ENCODE assay signal across 17 cellular contexts in the genomic region with DNA sequence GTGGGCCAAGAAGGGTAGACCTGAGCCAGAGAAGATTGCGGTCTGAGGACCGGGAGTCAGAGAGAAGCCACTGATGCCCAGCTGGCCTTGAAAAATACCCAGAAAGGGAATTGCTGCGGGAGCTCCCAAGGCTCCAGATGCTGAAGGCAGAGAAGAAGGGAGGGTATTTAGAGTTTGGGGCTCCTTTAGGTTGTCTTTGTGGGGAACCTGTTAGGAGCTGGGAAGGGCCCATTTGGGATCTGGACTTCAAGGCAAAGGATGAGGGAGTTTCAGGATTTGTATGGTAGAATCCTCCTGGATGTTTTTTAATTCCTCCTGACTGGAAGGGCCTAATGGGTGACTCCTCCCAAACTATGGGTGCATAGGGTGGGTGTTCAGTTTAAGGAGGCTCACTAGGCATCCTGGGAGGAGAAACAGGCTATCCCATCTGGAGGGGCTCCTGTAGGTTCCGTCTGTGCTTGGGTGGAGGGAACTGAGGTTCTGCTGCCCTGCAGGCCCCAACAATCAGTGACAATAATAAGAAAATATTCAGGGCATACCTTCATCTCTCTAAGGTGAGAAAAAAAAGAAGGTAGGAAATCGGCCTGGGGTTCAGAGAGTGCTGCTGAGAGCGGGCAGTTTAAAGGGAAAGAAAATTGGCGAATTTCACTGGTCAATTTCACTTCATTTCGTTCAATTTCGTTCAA. TPM values are rescaled to one million over a fixed set of nuclear protein-coding genes. Genes with fewer than 3 reads are reported as not detected.
"Had no signal": no experiment of that assay in that cellular context is flagged by ENCODE, and none has a peak within 500 bp of the region (broad histone marks: within the 10 kb centered on the region; RNA-seq: fewer than 3 reads in every experiment).

No MANE protein-coding gene starts in this region.

- H3K9me3 Mint-ChIP-seq: activated T-helper 2 cell treated with anti-CD3 and anti-CD28 coated beads, Interferon-gamma antibody, Interleukin-2, Interleukin-4, amounts not matched to agents 10 μg/mL and 5 μg/mL and 100 μg/mL, durations not matched to agents 14 hours and 24 hours and 36 hours had no signal

- H3K27ac Mint-ChIP-seq: activated naive CD4-positive, alpha-beta T cell treated with anti-CD3 and anti-CD28 coated beads, Interleukin-2, amount 10 ng/mL, durations not matched to agents 7 days and 5 days; activated T-helper 2 cell treated with anti-CD3 and anti-CD28 coated beads, Interferon-gamma antibody, Interleukin-2, Interleukin-4, amounts not matched to agents 10 μg/mL and 5 μg/mL and 100 μg/mL, durations not matched to agents 14 hours and 24 hours and 36 hours had no signal

- H3K36me3 Mint-ChIP-seq: naive thymus-derived CD4-positive, alpha-beta T cell had no signal

- ATAC-seq: esophagus mucosa; left colon; naive thymus-derived CD4-positive, alpha-beta T cell; stimulated activated naive CD8-positive, alpha-beta T cell treated with anti-CD3 and anti-CD28 coated beads, Interleukin-15, Interleukin-2, amounts not matched to agents 100 U/mL and 50 U/mL, for 24 hours had no signal

- DNase-seq: activated naive CD4-positive, alpha-beta T cell treated with anti-CD3 and anti-CD28 coated beads, Interleukin-2, amount 10 ng/mL, durations not matched to agents 7 days and 5 days; amygdala; glutamatergic neuron; naive thymus-derived CD4-positive, alpha-beta T cell; stimulated activated CD4-positive, alpha-beta T cell treated with anti-CD3 and anti-CD28 coated beads, Interleukin-12 subunit alpha, Interleukin-12 subunit beta, amount 100 ng/mL, for 4 hours; stimulated activated CD4-positive, alpha-beta T cell treated with anti-CD3 and anti-CD28 coated beads, Interleukin-2, amount 100 ng/mL, for 48 hours; stimulated activated naive CD8-positive, alpha-beta T cell treated with anti-CD3 and anti-CD28 coated beads, Interleukin-15, Interleukin-2, amounts not matched to agents 100 U/mL and 50 U/mL, for 24 hours; T1000 had no signal

- H3K4me3 ChIP-seq: lung had no signal

- H3K4me3 Mint-ChIP-seq: activated naive CD4-positive, alpha-beta T cell treated with anti-CD3 and anti-CD28 coated beads, Interleukin-2, amount 10 ng/mL, durations not matched to agents 7 days and 5 days had no signal

- FAIRE-seq: endometrium had no signal

RNA-seq across cellular contexts. Expression of a gene that starts 26.9 kb away (rescaled TPM):
- total RNA-seq: activated T-helper 2 cell treated with anti-CD3 and anti-CD28 coated beads, Interferon-gamma antibody, Interleukin-2, Interleukin-4, amounts not matched to agents 10 μg/mL and 5 μg/mL and 100 μg/mL, durations not matched to agents 14 hours and 24 hours and 36 hours; cerebellum; esophagus mucosa; left colon; lung; naive thymus-derived CD4-positive, alpha-beta T cell; osteocyte; temporal lobe; ureter had no signal
- polyA plus RNA-seq: naive thymus-derived CD4-positive, alpha-beta T cell had no signal
